18 cellular contexts compared by ENCODE assay signal in the genomic region with DNA sequence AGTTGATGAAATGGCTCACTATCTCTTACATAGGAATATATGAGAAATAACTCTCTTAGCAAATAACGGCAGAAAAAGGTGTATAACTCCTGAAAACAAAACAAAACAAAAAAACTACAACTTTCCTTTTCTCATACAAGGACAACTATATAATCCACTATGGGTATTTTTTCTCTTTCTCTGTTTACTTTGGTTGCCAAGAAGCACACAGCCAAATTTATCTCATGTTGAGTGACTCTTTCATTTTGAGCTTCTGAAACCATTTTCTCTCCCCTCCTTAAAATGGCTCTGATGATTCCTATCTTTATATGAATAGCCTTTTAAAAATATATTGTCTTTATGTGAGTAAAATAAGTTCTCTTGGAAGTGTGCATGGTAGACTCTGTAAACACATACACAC.
"Had no signal": no experiment of that assay in that cellular context is flagged by ENCODE, and none has a peak within 500 bp of the region (broad histone marks: within the 10 kb centered on the region; RNA-seq: fewer than 3 reads in every experiment).

No MANE protein-coding gene starts in this region.

- ATAC-seq: K562 had no signal

- DNase-seq: Kasumi-1, MM.1S, NCI-H1092 treated with DMSO at 0.1 percent for 48 hours, NCI-H1436, NCI-H187, NCI-H2029, NCI-H2081 treated with DMSO at 0.1 percent for 48 hours, NCI-H2171, NCI-H226, NCI-H446, NCI-H510A, NCI-H526, NCI-H748 treated with DMSO at 0.1 percent for 48 hours, Right ventricle myocardium superior, RPMI8226, SIG-M5, T-helper 2 cell had no signal
